8 cellular contexts compared by ENCODE assay signal in genomic region chr6:139597781-139598368, GRCh38.
DNase-seq lines count a peak whose midpoint lies in the region; ATAC-seq and TF ChIP-seq lines count a peak whose summit lies in the region.

No MANE protein-coding gene starts in this region.

- H3K4me3 ChIP-seq in AG09309 (ENCODE audit: control insufficient read depth, low read depth, low read length) (no peak overlapping the region), esophagus squamous epithelium (no peak overlapping the region), neural progenitor cell (no peak overlapping the region)

- TF ChIP-seq CTCF in AG09309 (IDR thresholded peaks at IDR 0.05; ENCODE audit: control insufficient read depth, insufficient read depth, low read depth, low read length, missing control alignments) (no peak), esophagus squamous epithelium (IDR thresholded peaks at IDR 0.05) (no peak), neural progenitor cell (IDR thresholded peaks at IDR 0.05) (no peak)

- no peaks in the 10 kb centered on the region for H3K79me2 ChIP-seq in neural progenitor cell (ENCODE audit: low read depth)

- H3K4me2 ChIP-seq in neural progenitor cell: peak overlapping the region; percentile 44

- H3K4me1 ChIP-seq in esophagus squamous epithelium: peaks cover 9 to 39% (median 10%) of the 10 kb centered on the region in 3 donors
- H3K4me1 ChIP-seq in neural progenitor cell: peaks cover 61% of the 10 kb centered on the region

- H3F3A ChIP-seq in neural progenitor cell (ENCODE audit: low read depth): peaks cover 57% of the 10 kb centered on the region

- no peaks in the 10 kb centered on the region for H3K27me3 ChIP-seq in esophagus squamous epithelium
- H3K27me3 ChIP-seq in neural progenitor cell: no peaks in the 10 kb centered on the region

- intact Hi-C loops in esophagus squamous epithelium (cut with DNase I): loop anchor here (10.0 kb wide), 1 partner anchor 223 kb away; the partner anchor contains the start of gene CITED2

- no peak for TF ChIP-seq POLR2A in esophagus squamous epithelium (IDR thresholded peaks at IDR 0.05)

- H3K9ac ChIP-seq in neural progenitor cell: no peak overlapping the region

- H3K36me3 ChIP-seq in esophagus squamous epithelium: no peaks in the 10 kb centered on the region
- H3K36me3 ChIP-seq in neural progenitor cell: no peaks in the 10 kb centered on the region

- H4K20me1 ChIP-seq in neural progenitor cell (ENCODE audit: low read depth): no peaks in the 10 kb centered on the region

- peak overlapping the region; percentile 86 for H3K27ac Mint-ChIP-seq in neural progenitor cell

- no peaks in the 10 kb centered on the region for H3K9me3 Mint-ChIP-seq in neural progenitor cell

- peaks cover 5% of the 10 kb centered on the region for H3K27me3 Mint-ChIP-seq in neural progenitor cell (ENCODE audit: insufficient read depth, low read depth)

- H2AFZ ChIP-seq in neural progenitor cell (replicated peaks): no peak overlapping the region

- DNase-seq in AG09309 (ENCODE audit: low read depth): peak; percentile 99
- peak; percentile 50 for DNase-seq in OCI-M1 (lab: John Stamatoyannopoulos, UW)
- no peak for DNase-seq in esophagus squamous epithelium (lab: John Stamatoyannopoulos, UW)
- DNase-seq in neural progenitor cell (ENCODE audit: low spot score): peak; percentile 25
- DNase-seq in dermis blood vessel endothelial cell: no peak
- no peak for DNase-seq in NCI-H2029 treated with DMSO at 0.1 percent for 48 hours (lab: John Stamatoyannopoulos, UW)
- no peak for DNase-seq in HK-2 (ENCODE audit: unreplicated experiment)

- H3K36me3 Mint-ChIP-seq in neural progenitor cell: no peaks in the 10 kb centered on the region

- no peak overlapping the region for H3K4me3 Mint-ChIP-seq in neural progenitor cell

- 10 to 29% methylated on average over 5 to 6 of the region's 6 CpGs for WGBS in esophagus squamous epithelium, 2 donors

- peaks cover 44% of the 10 kb centered on the region for H3K4me1 Mint-ChIP-seq in neural progenitor cell

- H3K9me3 ChIP-seq in esophagus squamous epithelium (no peaks in the 10 kb centered on the region), neural progenitor cell (ENCODE audit: low read depth) (no peaks in the 10 kb centered on the region)

- no peak for ATAC-seq in GM21717 (IDR thresholded peaks at IDR 0.05; ENCODE audit: unreplicated experiment)

- H3K27ac ChIP-seq in esophagus squamous epithelium (peak overlapping the region; percentile 16 to 88 (median 74)), neural progenitor cell (peak overlapping the region; percentile 89)

Comparison
In these comparisons a context has a peak if more than half of its experiments do, and no peak if none do; other contexts are left out.
1. DNase-seq: peak in AG09309 (single experiment), OCI-M1 (single experiment) and neural progenitor cell (single experiment); none in esophagus squamous epithelium (single experiment), dermis blood vessel endothelial cell (single experiment), NCI-H2029 treated with DMSO at 0.1 percent for 48 hours (single experiment) and HK-2 (single experiment).